ENCODE assay signal across 12 cellular contexts in genomic region chr16:89485701-89486246, GRCh38. TPM values are rescaled to one million over a fixed set of nuclear protein-coding genes. Genes with fewer than 3 reads are reported as not detected.
DNase-seq lines count a peak whose midpoint lies in the region; ATAC-seq and TF ChIP-seq lines count a peak whose summit lies in the region.
"Had no signal": no experiment of that assay in that cellular context is flagged by ENCODE, and none has a peak within 500 bp of the region (broad histone marks: within the 10 kb centered on the region; RNA-seq: fewer than 3 reads in every experiment).

No MANE protein-coding gene starts in this region.

- no peak for TF ChIP-seq EP300 in suprapubic skin (IDR thresholded peaks at IDR 0.05)

- H3K4me3 ChIP-seq in right atrium auricular region (no peak overlapping the region), right lobe of liver (no peak overlapping the region), suprapubic skin (no peak overlapping the region)
- H3K4me3 ChIP-seq: vagina had no signal

- WGBS in right lobe of liver (ENCODE audit: insufficient coverage, low coverage, low lambda C conversion rate, missing lambda C conversion rate): 19% methylated on average over 4 of the region's 4 CpGs
- 55% methylated on average over 4 of the region's 4 CpGs for WGBS in suprapubic skin

- H3K4me1 ChIP-seq in right atrium auricular region (peaks cover 0 to 78% of the 10 kb centered on the region in 2 donors), right lobe of liver (peaks cover 0 to 64% (median 22%) of the 10 kb centered on the region in 4 donors), suprapubic skin (peaks cover 66% of the 10 kb centered on the region)

- peak overlapping the region; percentile 75 for H3K27ac Mint-ChIP-seq in activated CD4-positive, alpha-beta memory T cell treated with anti-CD3 and anti-CD28 coated beads, Interleukin-2, amount 10 ng/mL, durations not matched to agents 7 days and 5 days
- peak overlapping the region; percentile 76 for H3K27ac Mint-ChIP-seq in type B pancreatic cell

- no peak for TF ChIP-seq CTCF in right atrium auricular region (IDR thresholded peaks at IDR 0.05)
- TF ChIP-seq CTCF in right lobe of liver (IDR thresholded peaks at IDR 0.05): no peak
- TF ChIP-seq CTCF in type B pancreatic cell (conservative IDR thresholded peaks at IDR 0.05): no peak
- no peak for TF ChIP-seq CTCF in suprapubic skin (IDR thresholded peaks at IDR 0.05)

- H3K36me3 Mint-ChIP-seq in activated CD4-positive, alpha-beta memory T cell treated with anti-CD3 and anti-CD28 coated beads, Interleukin-2, amount 10 ng/mL, durations not matched to agents 7 days and 5 days (ENCODE audit: low read depth): peaks cover 64% of the 10 kb centered on the region
- H3K36me3 Mint-ChIP-seq in type B pancreatic cell: peaks cover 14% of the 10 kb centered on the region

- DNase-seq in right atrium auricular region (ENCODE audit: low spot score) (no peak), left ventricle myocardium superior (no peak), right lobe of liver (no peak), type B pancreatic cell (ENCODE audit: extremely low spot score, unreplicated experiment) (no peak), GDM1 (lab: John Stamatoyannopoulos, UW) (no peak), suprapubic skin (ENCODE audit: low spot score in 2 of 2) (no peak)
- no peak for DNase-seq in activated CD4-positive, alpha-beta memory T cell treated with anti-CD3 and anti-CD28 coated beads, Interleukin-2, amount 10 ng/mL, durations not matched to agents 7 days and 5 days
- DNase-seq: AML-193, brain microvascular endothelial cell, NCI-H2081 treated with DMSO at 0.1 percent for 48 hours had no signal

- no peaks in the 10 kb centered on the region for H3K27me3 Mint-ChIP-seq in activated CD4-positive, alpha-beta memory T cell treated with anti-CD3 and anti-CD28 coated beads, Interleukin-2, amount 10 ng/mL, durations not matched to agents 7 days and 5 days
- no peaks in the 10 kb centered on the region for H3K27me3 Mint-ChIP-seq in type B pancreatic cell

- H3K9me3 ChIP-seq in right atrium auricular region: no peaks in the 10 kb centered on the region
- no peaks in the 10 kb centered on the region for H3K9me3 ChIP-seq in right lobe of liver
- H3K9me3 ChIP-seq in suprapubic skin: no peaks in the 10 kb centered on the region
- H3K9me3 ChIP-seq: vagina had no signal

- ATAC-seq in left ventricle myocardium superior (no peak), right lobe of liver (no peak), esophagus mucosa (no peak)

- no peaks in the 10 kb centered on the region for H3K9me3 Mint-ChIP-seq in activated CD4-positive, alpha-beta memory T cell treated with anti-CD3 and anti-CD28 coated beads, Interleukin-2, amount 10 ng/mL, durations not matched to agents 7 days and 5 days
- H3K9me3 Mint-ChIP-seq in type B pancreatic cell: no peaks in the 10 kb centered on the region

- H3K27ac ChIP-seq in right atrium auricular region: peak overlapping the region; percentile 9 to 29
- H3K27ac ChIP-seq in right lobe of liver: peak overlapping the region in 2 of 3 donors; percentile 5 to 18
- no peak overlapping the region for H3K27ac ChIP-seq in suprapubic skin
- H3K27ac ChIP-seq: brain microvascular endothelial cell, vagina had no signal

- intact Hi-C loops in left ventricle myocardium superior (cut with micrococcal nuclease): loop anchor here (10.0 kb wide), 1 partner anchor 141 kb away; no protein-coding TSS in a partner anchor
- intact Hi-C loops in right lobe of liver (cut with DNase I): loop anchor here in 1 of 2 donors (10.0 kb wide), 1 partner anchor 51 kb away; no protein-coding TSS in a partner anchor

- TF ChIP-seq POLR2A in right lobe of liver (IDR thresholded peaks at IDR 0.05) (no peak), suprapubic skin (IDR thresholded peaks at IDR 0.05) (no peak)

- H3K36me3 ChIP-seq in right atrium auricular region (no peaks in the 10 kb centered on the region), right lobe of liver (no peaks in the 10 kb centered on the region), suprapubic skin (no peaks in the 10 kb centered on the region)
- H3K36me3 ChIP-seq: brain microvascular endothelial cell, vagina had no signal

- peak overlapping the region; percentile 44 for H3K4me3 Mint-ChIP-seq in activated CD4-positive, alpha-beta memory T cell treated with anti-CD3 and anti-CD28 coated beads, Interleukin-2, amount 10 ng/mL, durations not matched to agents 7 days and 5 days
- peak overlapping the region; percentile 19 for H3K4me3 Mint-ChIP-seq in type B pancreatic cell

- CTCF ChIA-PET in activated CD4-positive, alpha-beta memory T cell treated with anti-CD3 and anti-CD28 coated beads, Interleukin-2, amount 10 ng/mL, durations not matched to agents 7 days and 5 days (lab: Charles Lee): interaction anchor here (1.2 to 1.3 kb wide), 2 partner anchors 30 to 75 kb away, joined by 3 to 4 read pairs; no protein-coding TSS in a partner anchor

- H3K27me3 ChIP-seq in right atrium auricular region (no peaks in the 10 kb centered on the region), right lobe of liver (no peaks in the 10 kb centered on the region), suprapubic skin (no peaks in the 10 kb centered on the region)
- H3K27me3 ChIP-seq: brain microvascular endothelial cell, vagina had no signal

- peaks cover 77% of the 10 kb centered on the region for H3K4me1 Mint-ChIP-seq in activated CD4-positive, alpha-beta memory T cell treated with anti-CD3 and anti-CD28 coated beads, Interleukin-2, amount 10 ng/mL, durations not matched to agents 7 days and 5 days
- peaks cover 69% of the 10 kb centered on the region for H3K4me1 Mint-ChIP-seq in type B pancreatic cell (ENCODE audit: unreplicated experiment)

- POLR2A ChIA-PET in activated CD4-positive, alpha-beta memory T cell treated with anti-CD3 and anti-CD28 coated beads, Interleukin-2, amount 10 ng/mL, durations not matched to agents 7 days and 5 days (lab: Charles Lee): interaction anchor here (1.3 to 3.8 kb wide), 5 partner anchors 14 to 170 kb away, joined by 3 to 31 read pairs (median 19); partner anchors contain the start of gene SPG7

RNA-seq across cellular contexts. Expression of gene ANKRD11, which starts 4.6 kb away (rescaled TPM):
- 10 to 100 TPM; 55.2 to 68.1 TPM for total RNA-seq in right atrium auricular region
- 75.2 TPM for total RNA-seq in left ventricle myocardium superior
- total RNA-seq in activated CD4-positive, alpha-beta memory T cell treated with anti-CD3 and anti-CD28 coated beads, Interleukin-2, amount 10 ng/mL, durations not matched to agents 7 days and 5 days: 100 to 1,000 TPM; 199 to 208 TPM
- 10 to 100 TPM; 26.2 to 65.8 (median 41.6) TPM for total RNA-seq in right lobe of liver
- total RNA-seq in type B pancreatic cell (ENCODE audit: low replicate concordance): 153 and 155 TPM in 2 replicates
- total RNA-seq in esophagus mucosa: 81.1 TPM
- total RNA-seq in suprapubic skin: 100 to 1,000 TPM in 3 of 4 donors, 10 to 100 TPM in 1; 85.4 to 212 (median 127) TPM

RNA-seq across cellular contexts. Expression of gene SPG7, which starts 22.4 kb away (rescaled TPM):
- total RNA-seq in right atrium auricular region (100 to 1,000 TPM in 1 of 2 donors, 10 to 100 TPM in 1; 72.8 to 216 TPM), left ventricle myocardium superior (108 TPM), right lobe of liver (10 to 100 TPM; 44.0 to 70.5 (median 57.0) TPM), type B pancreatic cell (ENCODE audit: low replicate concordance) (120 and 129 TPM in 2 replicates), esophagus mucosa (48.0 TPM), suprapubic skin (100 to 1,000 TPM; 131 to 324 (median 144) TPM)
- 10 to 100 TPM; 73.9 to 77.9 TPM for total RNA-seq in activated CD4-positive, alpha-beta memory T cell treated with anti-CD3 and anti-CD28 coated beads, Interleukin-2, amount 10 ng/mL, durations not matched to agents 7 days and 5 days
